Comparison of ENCODE assay signal across 25 cellular contexts in genomic region chr19:3661284-3662238, GRCh38. TPM values are rescaled to one million over a fixed set of nuclear protein-coding genes. Genes with fewer than 3 reads are reported as not detected.
"Had no signal": no experiment of that assay in that cellular context is flagged by ENCODE, and none has a peak within 500 bp of the region (broad histone marks: within the 10 kb centered on the region; RNA-seq: fewer than 3 reads in every experiment).

No MANE protein-coding gene starts in this region.

- H2AFZ ChIP-seq: parathyroid adenoma had no signal

- DNase-seq: effector memory CD8-positive, alpha-beta T cell; erythroblast; esophagus squamous epithelium; foreskin melanocyte; glutamatergic neuron; immature natural killer cell; islet precursor cell; kidney glomerular epithelial cell; left ventricle myocardium superior; lower lobe of right lung; stimulated activated CD4-positive, alpha-beta T cell treated with anti-CD3 and anti-CD28 coated beads, Interleukin-15, amount 100 ng/mL, for 24 hours; stimulated activated CD4-positive, alpha-beta T cell treated with anti-CD3 and anti-CD28 coated beads, Interleukin-2, amount 100 ng/mL, for 48 hours; stimulated activated naive B cell treated with anti-CD40 and anti-IgM and Interleukin-4, amounts not matched to agents 10 μg/mL and 1 μg/mL and 100 μg/mL, for 72 hours had no signal

- FAIRE-seq: endometrium, urothelium cell line had no signal

- H3K9me3 ChIP-seq: esophagus squamous epithelium, lower lobe of right lung, thoracic aorta, tibial nerve, upper lobe of left lung had no signal

- H3K27me3 ChIP-seq: esophagus squamous epithelium, tibial nerve, upper lobe of left lung had no signal

- H3K4me3 ChIP-seq: coronary artery, esophagus squamous epithelium, lower lobe of right lung, thoracic aorta, tibial nerve, upper lobe of left lung had no signal

- H3K27ac ChIP-seq: coronary artery, esophagus squamous epithelium, lower lobe of right lung, parathyroid adenoma, thoracic aorta, tibial nerve, upper lobe of left lung had no signal

- H3K9ac ChIP-seq: parathyroid adenoma had no signal

- ATAC-seq: effector memory CD8-positive, alpha-beta T cell; left ventricle myocardium superior; lower lobe of right lung; natural killer cell treated with Interleukin-12 subunit alpha and Interleukin-12 subunit beta and Interleukin-15 and Interleukin-18, amount 100 ng/mL, for 72 hours; sciatic nerve; stimulated activated naive B cell treated with anti-CD40 and anti-IgM and Interleukin-4, amounts not matched to agents 10 μg/mL and 1 μg/mL and 100 μg/mL, for 72 hours had no signal

RNA-seq across cellular contexts. Expression of gene TJP3, which starts 46.6 kb away (rescaled TPM):
- total RNA-seq: neural crest cell, osteoblast had no signal

RNA-seq across cellular contexts. Expression of gene TBXA2R, which starts 54.9 kb away (rescaled TPM):
- total RNA-seq: progenitor cell of endocrine pancreas had no signal
